ENCODE assay signal across 8 cellular contexts in the genomic region with DNA sequence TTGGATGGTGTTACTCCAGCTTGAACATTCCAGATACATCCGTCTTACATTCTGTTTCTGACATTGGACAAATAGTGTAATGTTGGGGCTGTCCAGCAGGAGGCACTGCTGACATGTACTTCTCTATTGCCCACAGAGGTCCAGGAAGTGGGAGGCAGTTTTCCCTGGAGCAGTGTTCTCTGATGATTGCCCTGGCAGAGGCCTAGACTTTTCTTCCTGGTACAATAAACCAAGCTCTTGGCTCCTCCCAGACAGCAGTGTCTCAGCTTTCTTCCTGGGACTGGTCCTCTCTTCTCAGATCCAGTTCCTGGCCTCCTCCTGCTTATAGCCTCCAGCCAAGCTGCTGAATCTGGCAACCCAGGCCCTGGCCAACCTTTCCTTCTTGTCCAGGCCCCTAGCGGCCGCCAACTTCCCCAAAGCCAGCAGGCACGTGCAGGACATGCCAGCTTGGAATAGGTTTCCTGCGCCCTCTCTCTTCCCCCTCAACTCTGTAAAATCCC. TPM values are rescaled to one million over a fixed set of nuclear protein-coding genes. Genes with fewer than 3 reads are reported as not detected.
DNase-seq lines count a peak whose midpoint lies in the region; ATAC-seq, FAIRE-seq and TF ChIP-seq lines count a peak whose summit lies in the region.

No MANE protein-coding gene starts in this region.

- intact Hi-C loops in kidney (cut with DNase I) = no loop called here

- no peaks in the 10 kb centered on the region for H3K36me3 ChIP-seq in kidney (ENCODE audit: control insufficient read depth in 1 of 2, insufficient read depth in 2 of 2, low read length in 2 of 2)

- no peak overlapping the region for H3K9ac ChIP-seq in kidney (ENCODE audit: low read length in 2 of 2)

- ATAC-seq in HG02763 (IDR thresholded peaks at IDR 0.05; ENCODE audit: unreplicated experiment) = no peak

- DNase-seq in SIG-M5 treated with dmso at 0.1 percent for 504 hours (lab: John Stamatoyannopoulos, UW; ENCODE audit: unreplicated experiment) (peak; percentile 65), SIG-M5 (lab: John Stamatoyannopoulos, UW) (no peak), NCI-H2029 (lab: John Stamatoyannopoulos, UW) (peak; percentile 72), cerebellar cortex (ENCODE audit: low spot score) (peak; percentile 97), kidney (peak; percentile 89)
- DNase-seq in stimulated activated CD4-positive, alpha-beta T cell treated with anti-CD3 and anti-CD28 coated beads, Interleukin-1b, Interleukin-23, amount 100 ng/mL, for 24 hours (ENCODE audit: low read depth in 4 of 4, low spot score in 1 of 4) = peak in 3 of 4 experiments; percentile 36 to 51 (median 37)

- no peak overlapping the region for H3K4me3 ChIP-seq in kidney (ENCODE audit: low read length in 2 of 2)

- H3K27ac ChIP-seq in VCaP = peak overlapping the region; percentile 63
- H3K27ac ChIP-seq in kidney (ENCODE audit: low read depth in 2 of 2, low read length in 2 of 2) = no peak overlapping the region

- peaks cover 0 to 2% of the 10 kb centered on the region in 2 donors for H3K4me1 ChIP-seq in kidney (ENCODE audit: control insufficient read depth in 1 of 2, insufficient read depth in 1 of 2, low read depth in 1 of 2, low read length in 2 of 2)

- peak; percentile 32 for FAIRE-seq in kidney (lab: Jason Lieb, UNC)

- no peaks in the 10 kb centered on the region for H3K9me3 ChIP-seq in kidney (ENCODE audit: control insufficient read depth in 1 of 2, low read length in 2 of 2)

- TF ChIP-seq CTCF in VCaP (conservative IDR thresholded peaks at IDR 0.05) (peak; percentile 85), kidney (IDR thresholded peaks at IDR 0.05; ENCODE audit: borderline replicate concordance, extremely low read depth, insufficient read depth) (peak; percentile 88)

RNA-seq across cellular contexts. Expression of gene IFNLR1, which starts 14.9 kb away (rescaled TPM):
- total RNA-seq in kidney = 4.8 TPM
- polyA plus RNA-seq in kidney (ENCODE audit: insufficient read depth, low read depth, low replicate concordance) = 1.6 TPM

RNA-seq across cellular contexts. Expression of gene IL22RA1, which starts 59.1 kb away (rescaled TPM):
- total RNA-seq in kidney = 1.4 TPM
- polyA plus RNA-seq in kidney (ENCODE audit: insufficient read depth, low read depth, low replicate concordance) = 1.4 TPM
